ENCODE assay signal across 20 cellular contexts in the genomic region with DNA sequence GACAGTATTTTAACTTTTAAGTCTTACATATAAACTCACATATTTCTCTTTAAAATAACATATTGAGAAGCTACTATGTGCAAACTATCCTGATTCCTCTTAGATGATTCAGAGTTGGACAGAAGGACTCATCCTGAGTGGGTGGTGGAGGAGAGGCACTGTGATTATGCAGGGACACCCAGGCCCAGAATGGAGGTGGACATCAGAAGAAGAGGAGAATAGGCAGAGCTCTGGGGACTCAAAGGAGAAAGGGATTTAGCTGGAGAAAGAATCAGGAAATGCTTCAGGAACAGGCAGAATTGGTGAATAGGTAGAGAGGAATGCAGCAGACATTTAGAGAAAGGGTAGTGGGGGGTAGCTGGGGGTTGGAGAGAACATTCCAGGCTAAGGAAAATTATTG. TPM values are rescaled to one million over a fixed set of nuclear protein-coding genes. Genes with fewer than 3 reads are reported as not detected.
A peak's percentile ranks its signal among the peaks of the same experiment; 100 is the strongest.
DNase-seq lines count a peak whose midpoint lies in the region; ATAC-seq and TF ChIP-seq lines count a peak whose summit lies in the region.
"Had no signal": no experiment of that assay in that cellular context is flagged by ENCODE, and none has a peak within 500 bp of the region (broad histone marks: within the 10 kb centered on the region; RNA-seq: fewer than 3 reads in every experiment).

No MANE protein-coding gene starts in this region.

- no peaks in the 10 kb centered on the region for H3K27me3 Mint-ChIP-seq in osteocyte (ENCODE audit: unreplicated experiment)
- peaks cover 27% of the 10 kb centered on the region for H3K27me3 Mint-ChIP-seq in activated T-helper 17 cell treated with anti-CD3 and anti-CD28 coated beads, Interleukin-2, amount 50 U/mL, for 72 hours

- no peaks in the 10 kb centered on the region for H3K27me3 ChIP-seq in fibroblast of lung (ENCODE audit: control insufficient read depth, insufficient read depth, low read length)
- H3K27me3 ChIP-seq: BE2C had no signal

- H3K4me2 ChIP-seq in fibroblast of lung (ENCODE audit: extremely low read depth, insufficient read depth, low read length) = peak overlapping the region; percentile 60
- H3K4me2 ChIP-seq: A549 had no signal

- no peak for ATAC-seq in activated T-helper 17 cell treated with anti-CD3 and anti-CD28 coated beads, Interleukin-2, amount 50 U/mL, for 72 hours (replicated peaks)
- ATAC-seq in GM19395 (IDR thresholded peaks at IDR 0.05; ENCODE audit: unreplicated experiment) (no peak), GM21381 (IDR thresholded peaks at IDR 0.05; ENCODE audit: unreplicated experiment) (no peak)
- ATAC-seq: A549 had no signal

- peaks cover 7% of the 10 kb centered on the region for H3K36me3 Mint-ChIP-seq in osteocyte (ENCODE audit: unreplicated experiment)
- no peaks in the 10 kb centered on the region for H3K36me3 Mint-ChIP-seq in activated T-helper 17 cell treated with anti-CD3 and anti-CD28 coated beads, Interleukin-2, amount 50 U/mL, for 72 hours (ENCODE audit: low read depth)
- H3K36me3 Mint-ChIP-seq: CD4-positive, alpha-beta memory T cell had no signal

- H3K4me1 Mint-ChIP-seq in osteocyte (ENCODE audit: unreplicated experiment) = peaks cover 17% of the 10 kb centered on the region
- no peaks in the 10 kb centered on the region for H3K4me1 Mint-ChIP-seq in activated T-helper 17 cell treated with anti-CD3 and anti-CD28 coated beads, Interleukin-2, amount 50 U/mL, for 72 hours
- H3K4me1 Mint-ChIP-seq: CD4-positive, alpha-beta memory T cell had no signal

- no peaks in the 10 kb centered on the region for H3K79me2 ChIP-seq in fibroblast of lung (ENCODE audit: control insufficient read depth, insufficient read depth, low read length)

- peak overlapping the region; percentile 50 for H2AFZ ChIP-seq in fibroblast of lung (ENCODE audit: low read length)

- peaks cover 2% of the 10 kb centered on the region for H3K4me1 ChIP-seq in fibroblast of lung (ENCODE audit: control insufficient read depth, extremely low read depth, insufficient read depth, low read length)
- H3K4me1 ChIP-seq: A549, BE2C had no signal

- H3K36me3 ChIP-seq in fibroblast of lung (ENCODE audit: control insufficient read depth, insufficient read depth, low read length) = no peaks in the 10 kb centered on the region
- H3K36me3 ChIP-seq: BE2C had no signal

- DNase-seq in AG20443 (ENCODE audit: low spot score) = peak; percentile 52
- peak; percentile 18 for DNase-seq in NCI-H226
- peak in 1 of 2 donors; percentile 21 for DNase-seq in fibroblast of lung (ENCODE audit: low read depth in 2 of 2)
- no peak for DNase-seq in osteocyte (ENCODE audit: extremely low spot score, unreplicated experiment)
- no peak for DNase-seq in T1000 (lab: John Stamatoyannopoulos, UW)
- DNase-seq: BE2C; CD4-positive, alpha-beta memory T cell; DMS79; GDM1; Kasumi-1; NCI-H1417 treated with DMSO at 0.1 percent for 48 hours; NCI-H2029; NCI-H2227 treated with DMSO at 0.1 percent for 48 hours; NCI-H526 treated with DMSO at 0.1 percent for 48 hours; OCI-M1; RPMI8226 had no signal

- H3K27ac Mint-ChIP-seq in osteocyte (ENCODE audit: unreplicated experiment) = peak overlapping the region; percentile 27
- no peak overlapping the region for H3K27ac Mint-ChIP-seq in activated T-helper 17 cell treated with anti-CD3 and anti-CD28 coated beads, Interleukin-2, amount 50 U/mL, for 72 hours
- H3K27ac Mint-ChIP-seq: CD4-positive, alpha-beta memory T cell had no signal

- H4K20me1 ChIP-seq in fibroblast of lung (ENCODE audit: control insufficient read depth, extremely low read depth, insufficient read depth, low read length) = no peaks in the 10 kb centered on the region

- H3K9me3 Mint-ChIP-seq in osteocyte (ENCODE audit: unreplicated experiment) = peaks cover 8% of the 10 kb centered on the region
- no peaks in the 10 kb centered on the region for H3K9me3 Mint-ChIP-seq in activated T-helper 17 cell treated with anti-CD3 and anti-CD28 coated beads, Interleukin-2, amount 50 U/mL, for 72 hours

- H3K4me3 ChIP-seq in fibroblast of lung (replicated peaks in 1 of 4; ENCODE audit: control extremely low read depth in 1 of 4, insufficient read depth in 1 of 4, low read depth in 3 of 4, low read length in 4 of 4) = no peak overlapping the region
- H3K4me3 ChIP-seq: A549 had no signal

- no peaks in the 10 kb centered on the region for H3K9me3 ChIP-seq in fibroblast of lung (ENCODE audit: control insufficient read depth, insufficient read depth, low read depth, low read length)
- H3K9me3 ChIP-seq: A549, BE2C had no signal

- H3K4me3 Mint-ChIP-seq in osteocyte (ENCODE audit: unreplicated experiment) = no peak overlapping the region
- no peak overlapping the region for H3K4me3 Mint-ChIP-seq in activated T-helper 17 cell treated with anti-CD3 and anti-CD28 coated beads, Interleukin-2, amount 50 U/mL, for 72 hours
- H3K4me3 Mint-ChIP-seq: CD4-positive, alpha-beta memory T cell had no signal

- H3K27ac ChIP-seq in fibroblast of lung (ENCODE audit: insufficient read depth, low read length) = no peak overlapping the region
- H3K27ac ChIP-seq: A549 had no signal

- TF ChIP-seq CTCF in fibroblast of lung (conservative IDR thresholded peaks at IDR 0.05 in 1 of 2, IDR thresholded peaks at IDR 0.05 in 1 of 2; ENCODE audit: low read depth in 1 of 2, low read length in 2 of 2) (no peak), osteocyte (IDR thresholded peaks at IDR 0.05) (no peak)

- no peak overlapping the region for H3K9ac ChIP-seq in fibroblast of lung (ENCODE audit: insufficient read depth, low read length)

RNA-seq across cellular contexts. Expression of a gene that starts 17.4 kb away (rescaled TPM):
- total RNA-seq in fibroblast of lung (5.6 and 11.7 TPM in 2 replicates), osteocyte (27.9 and 31.3 TPM in 2 replicates)
- polyA plus RNA-seq in fibroblast of lung = 4.6 and 38.0 TPM in 2 replicates
- 4.1 and 31.4 TPM in 2 replicates for polyA plus RNA-seq in fibroblast of lung (2012)
- 2.8 and 31.8 TPM in 2 replicates for polyA minus RNA-seq in fibroblast of lung (ENCODE audit: low replicate concordance)
- total RNA-seq in activated T-helper 17 cell treated with anti-CD3 and anti-CD28 coated beads, Interleukin-2, amount 50 U/mL, for 72 hours = 10 to 100 TPM in 1 of 2 donors, under 1 TPM in 1; 0.95 to 10.6 TPM
- total RNA-seq: CD4-positive, alpha-beta memory T cell had no signal
- polyA plus RNA-seq: A549 had no signal

Comparison
In these comparisons a context has a peak if more than half of its experiments do, and no peak if none do; other contexts are left out.
1. DNase-seq: peak in AG20443 (single experiment) and NCI-H226 (single experiment); none in osteocyte (single experiment) and T1000 (single experiment).